ENCODE assay signal across 8 cellular contexts in genomic region chr1:156337052-156337887, GRCh38. TPM values are rescaled to one million over a fixed set of nuclear protein-coding genes. Genes with fewer than 3 reads are reported as not detected.
DNase-seq lines count a peak whose midpoint lies in the region; ATAC-seq and TF ChIP-seq lines count a peak whose summit lies in the region.

No MANE protein-coding gene starts in this region.

- H3K9me2 ChIP-seq in OCI-LY1 (ENCODE audit: low read depth, low read length), result no peaks in the 10 kb centered on the region

- H3K4me1 ChIP-seq in OCI-LY1 (ENCODE audit: insufficient read depth, low read length, severe bottlenecking), result peaks cover 17% of the 10 kb centered on the region

- peak overlapping the region; percentile 79 for H3K9ac ChIP-seq in OCI-LY1 (ENCODE audit: low read length)

- peak overlapping the region; percentile 97 for H3K4me3 Mint-ChIP-seq in natural killer cell treated with Interleukin-12 subunit alpha and Interleukin-12 subunit beta and Interleukin-15 and Interleukin-18, amount 100 ng/mL, for 72 hours

- H3K9me3 ChIP-seq in OCI-LY1 (ENCODE audit: low read length), result no peaks in the 10 kb centered on the region

- no peaks in the 10 kb centered on the region for H3K9me3 Mint-ChIP-seq in natural killer cell treated with Interleukin-12 subunit alpha and Interleukin-12 subunit beta and Interleukin-15 and Interleukin-18, amount 100 ng/mL, for 72 hours

- peaks cover 52% of the 10 kb centered on the region for H3K36me3 ChIP-seq in OCI-LY1 (ENCODE audit: insufficient read depth, low read length)

- H3F3A ChIP-seq in OCI-LY1 (ENCODE audit: insufficient read depth, low read length), result no peaks in the 10 kb centered on the region

- DNase-seq in Caki2 (ENCODE audit: low read depth) (peak; percentile 25), dorsolateral prefrontal cortex (peak in 1 of 10 donors; percentile 14), retina (no peak), SW 1271 (lab: John Stamatoyannopoulos, UW) (no peak)
- DNase-seq in natural killer cell treated with Interleukin-12 subunit alpha and Interleukin-12 subunit beta and Interleukin-15 and Interleukin-18, amount 100 ng/mL, for 72 hours (ENCODE audit: low spot score), result no peak

- H3K4me2 ChIP-seq in OCI-LY1 (ENCODE audit: low read length), result peak overlapping the region; percentile 93

- H3K27me3 Mint-ChIP-seq in natural killer cell treated with Interleukin-12 subunit alpha and Interleukin-12 subunit beta and Interleukin-15 and Interleukin-18, amount 100 ng/mL, for 72 hours, result no peaks in the 10 kb centered on the region

- H4K20me1 ChIP-seq in OCI-LY1 (ENCODE audit: insufficient read depth, low read length), result no peaks in the 10 kb centered on the region

- TF ChIP-seq CTCF in OCI-LY1 (IDR thresholded peaks at IDR 0.05; ENCODE audit: low read length) (no peak), dorsolateral prefrontal cortex (IDR thresholded peaks at IDR 0.05 in 54 of 56, conservative IDR thresholded peaks at IDR 0.05 in 2 of 56; ENCODE audit: low read depth in 1 of 56, partially characterized antibody in 56 of 56) (no peak)

- peak overlapping the region; percentile 97 for H3K4me3 ChIP-seq in OCI-LY1 (ENCODE audit: low read depth, low read length, poor library complexity, severe bottlenecking)
- peak overlapping the region; percentile 46 to 100 (median 89) for H3K4me3 ChIP-seq in dorsolateral prefrontal cortex

- H3K36me3 Mint-ChIP-seq in natural killer cell treated with Interleukin-12 subunit alpha and Interleukin-12 subunit beta and Interleukin-15 and Interleukin-18, amount 100 ng/mL, for 72 hours, result peaks cover 35% of the 10 kb centered on the region

- intact Hi-C loops in dorsolateral prefrontal cortex (cut with DNase I), result loop anchor here in 1 of 2 donors (10.0 kb wide), 1 partner anchor 52 kb away; the partner anchor contains the start of genes SMG5 and TMEM79

- H2AFZ ChIP-seq in OCI-LY1 (ENCODE audit: low read length), result no peak overlapping the region

- ATAC-seq in natural killer cell treated with Interleukin-12 subunit alpha and Interleukin-12 subunit beta and Interleukin-15 and Interleukin-18, amount 100 ng/mL, for 72 hours, result no peak
- ATAC-seq in HG03135 (IDR thresholded peaks at IDR 0.05; ENCODE audit: unreplicated experiment) (no peak), GM19463 (IDR thresholded peaks at IDR 0.05; ENCODE audit: unreplicated experiment) (no peak)

- H3K27ac Mint-ChIP-seq in natural killer cell treated with Interleukin-12 subunit alpha and Interleukin-12 subunit beta and Interleukin-15 and Interleukin-18, amount 100 ng/mL, for 72 hours, result peak overlapping the region; percentile 91 to 92

- H3K4me1 Mint-ChIP-seq in natural killer cell treated with Interleukin-12 subunit alpha and Interleukin-12 subunit beta and Interleukin-15 and Interleukin-18, amount 100 ng/mL, for 72 hours (ENCODE audit: low read depth in 2 of 2), result peaks cover 32 to 41% of the 10 kb centered on the region in 2 donors

- in situ Hi-C loops in Caki2 (cut with HindIII; ENCODE audit: low pct_unique_long_range_greater_than_20kb, low sequenced_read_pairs), result no loop called here

- H3K27ac ChIP-seq in OCI-LY1 (ENCODE audit: low read depth, low read length, poor library complexity, severe bottlenecking) (peak overlapping the region; percentile 61), dorsolateral prefrontal cortex (peak overlapping the region in 58 of 59 donors; percentile 33 to 99 (median 91))

- peaks cover 32% of the 10 kb centered on the region for H3K79me2 ChIP-seq in OCI-LY1 (ENCODE audit: insufficient read depth, low read length)

- no peaks in the 10 kb centered on the region for H3K27me3 ChIP-seq in OCI-LY1 (ENCODE audit: insufficient read depth, low read length)
- H3K27me3 ChIP-seq in dorsolateral prefrontal cortex, result no peaks in the 10 kb centered on the region

RNA-seq across cellular contexts. Expression of gene CCT3, which starts 0.8 kb away (rescaled TPM):
- 691 and 710 TPM in 2 replicates for total RNA-seq in Caki2 (2014; rRNA removed; shearing (Covaris generic); ENCODE audit: low replicate concordance)
- 100 to 1,000 TPM in 119 of 120 experiments, 10 to 100 TPM in 1; 93.9 to 244 (median 146) TPM for total RNA-seq in dorsolateral prefrontal cortex
- 100 to 1,000 TPM; 299 to 338 TPM for total RNA-seq in natural killer cell treated with Interleukin-12 subunit alpha and Interleukin-12 subunit beta and Interleukin-15 and Interleukin-18, amount 100 ng/mL, for 72 hours

RNA-seq across cellular contexts. Expression of gene TSACC, which starts 1.1 kb away (rescaled TPM):
- 14.3 TPM in 1 of 2 replicates, not detected in the other for total RNA-seq in Caki2 (2014; rRNA removed; shearing (Covaris generic); ENCODE audit: low replicate concordance)
- total RNA-seq in dorsolateral prefrontal cortex, result 1 to 10 TPM in 5 of 120 experiments, under 1 TPM in 3, not detected in 112; 0.67 to 1.6 (median 1.1) TPM
- total RNA-seq in natural killer cell treated with Interleukin-12 subunit alpha and Interleukin-12 subunit beta and Interleukin-15 and Interleukin-18, amount 100 ng/mL, for 72 hours, result not detected

RNA-seq across cellular contexts. Expression of gene RHBG, which starts 31.7 kb away (rescaled TPM):
- total RNA-seq in Caki2 (2014; rRNA removed; shearing (Covaris generic); ENCODE audit: low replicate concordance), result not detected in 2 replicates
- total RNA-seq in dorsolateral prefrontal cortex, result under 1 TPM in 5 of 120 experiments, not detected in 115; 0.33 to 0.61 (median 0.44) TPM
- total RNA-seq in natural killer cell treated with Interleukin-12 subunit alpha and Interleukin-12 subunit beta and Interleukin-15 and Interleukin-18, amount 100 ng/mL, for 72 hours, result not detected

RNA-seq across cellular contexts. Expression of gene VHLL, which starts 38.2 kb away (rescaled TPM):
- not detected in 2 replicates for total RNA-seq in Caki2 (2014; rRNA removed; shearing (Covaris generic); ENCODE audit: low replicate concordance)
- total RNA-seq in dorsolateral prefrontal cortex, result 1 to 10 TPM in 43 of 120 experiments, under 1 TPM in 15, not detected in 62; 0.74 to 5.3 (median 1.1) TPM
- total RNA-seq in natural killer cell treated with Interleukin-12 subunit alpha and Interleukin-12 subunit beta and Interleukin-15 and Interleukin-18, amount 100 ng/mL, for 72 hours, result not detected

RNA-seq across cellular contexts. Expression of gene GLMP, which starts 41.8 kb away (rescaled TPM):
- 79.0 and 119 TPM in 2 replicates for total RNA-seq in Caki2 (2014; rRNA removed; shearing (Covaris generic); ENCODE audit: low replicate concordance)
- total RNA-seq in dorsolateral prefrontal cortex, result 10 to 100 TPM in 119 of 120 experiments, 1 to 10 TPM in 1; 10.0 to 33.0 (median 21.5) TPM
- total RNA-seq in natural killer cell treated with Interleukin-12 subunit alpha and Interleukin-12 subunit beta and Interleukin-15 and Interleukin-18, amount 100 ng/mL, for 72 hours, result 10 to 100 TPM; 17.2 to 19.6 TPM
